12 cellular contexts compared by ENCODE assay signal in genomic region chr3:185702564-185703225, GRCh38.
DNase-seq lines count a peak whose midpoint lies in the region; ATAC-seq and TF ChIP-seq lines count a peak whose summit lies in the region.
"Had no signal": no experiment of that assay in that cellular context is flagged by ENCODE, and none has a peak within 500 bp of the region (broad histone marks: within the 10 kb centered on the region; RNA-seq: fewer than 3 reads in every experiment).

No MANE protein-coding gene starts in this region.

- 26 to 27% methylated on average over 7 of the region's 7 CpGs for WGBS in body of pancreas, 2 donors
- 50 to 56% methylated on average over 2 to 4 of the region's 7 CpGs for whole genome bisulfite sequencing in mesodermal cell (ENCODE audit: insufficient coverage in 2 of 2), 2 experiments

- no peaks in the 10 kb centered on the region for H3K9me3 Mint-ChIP-seq in stimulated activated effector memory CD8-positive, alpha-beta T cell treated with anti-CD3 and anti-CD28 coated beads, Interleukin-12 subunit alpha, Interleukin-12 subunit beta, amount 100 ng/mL, for 72 hours
- H3K9me3 Mint-ChIP-seq: activated B cell treated with CpG ODN at 0.5 μM for 24 hours; activated T-helper 1 cell treated with anti-CD3 and anti-CD28 coated beads, Interleukin-12 subunit alpha, Interleukin-12 subunit beta, Interleukin-2, Interleukin-4 antibody, amounts not matched to agents 30 ng/mL and 10 ng/mL and 1 ng/mL, durations not matched to agents 14 hours and 24 hours and 36 hours had no signal

- H3K9ac ChIP-seq in BLaER1 = peak overlapping the region; percentile 73; the same call in 1 of the 2 replicates

- intact Hi-C loops in body of pancreas (cut with DNase I) = no loop called here

- no peak overlapping the region for H3K27ac Mint-ChIP-seq in stimulated activated effector memory CD8-positive, alpha-beta T cell treated with anti-CD3 and anti-CD28 coated beads, Interleukin-12 subunit alpha, Interleukin-12 subunit beta, amount 100 ng/mL, for 72 hours
- H3K27ac Mint-ChIP-seq: activated B cell treated with CpG ODN at 0.5 μM for 24 hours; activated T-helper 1 cell treated with anti-CD3 and anti-CD28 coated beads, Interleukin-12 subunit alpha, Interleukin-12 subunit beta, Interleukin-2, Interleukin-4 antibody, amounts not matched to agents 30 ng/mL and 10 ng/mL and 1 ng/mL, durations not matched to agents 14 hours and 24 hours and 36 hours had no signal

- peak in 2 of 7 experiments; percentile 7 to 10 for TF ChIP-seq CTCF in body of pancreas (IDR thresholded peaks at IDR 0.05)

- peaks cover 52% of the 10 kb centered on the region for H3K4me1 ChIP-seq in BLaER1
- peaks cover 23% of the 10 kb centered on the region for H3K4me1 ChIP-seq in body of pancreas
- H3K4me1 ChIP-seq in mesodermal cell (ENCODE audit: control insufficient read depth, insufficient read depth, low read length, poor library complexity, severe bottlenecking) = peaks cover 20% of the 10 kb centered on the region
- H3K4me1 ChIP-seq: psoas muscle had no signal

- H3K27ac ChIP-seq in BLaER1 (peak overlapping the region; percentile 44), body of pancreas (peak overlapping the region; percentile 74 to 86 (median 85)), mesodermal cell (ENCODE audit: low read depth, low read length, severe bottlenecking) (peak overlapping the region; percentile 6)
- H3K27ac ChIP-seq: psoas muscle had no signal

- DNase-seq in HT-29 (ENCODE audit: low spot score) (peak; percentile 8), body of pancreas (peak; percentile 52 to 69 (median 62)), NCI-H774 (lab: John Stamatoyannopoulos, UW) (no peak), NCI-H226 (no peak)
- DNase-seq in stimulated activated effector memory CD8-positive, alpha-beta T cell treated with anti-CD3 and anti-CD28 coated beads, Interleukin-12 subunit alpha, Interleukin-12 subunit beta, amount 100 ng/mL, for 72 hours (ENCODE audit: low spot score in 2 of 2) = no peak
- DNase-seq: activated B cell treated with CpG ODN at 0.5 μM for 24 hours, NCI-H1436, psoas muscle had no signal

- TF ChIP-seq POLR2A in body of pancreas (IDR thresholded peaks at IDR 0.05) = peak in 2 of 3 donors; percentile 66

- no peaks in the 10 kb centered on the region for H4K20me1 ChIP-seq in BLaER1

- no peak overlapping the region for H3K4me3 Mint-ChIP-seq in stimulated activated effector memory CD8-positive, alpha-beta T cell treated with anti-CD3 and anti-CD28 coated beads, Interleukin-12 subunit alpha, Interleukin-12 subunit beta, amount 100 ng/mL, for 72 hours
- H3K4me3 Mint-ChIP-seq: activated B cell treated with CpG ODN at 0.5 μM for 24 hours; activated T-helper 1 cell treated with anti-CD3 and anti-CD28 coated beads, Interleukin-12 subunit alpha, Interleukin-12 subunit beta, Interleukin-2, Interleukin-4 antibody, amounts not matched to agents 30 ng/mL and 10 ng/mL and 1 ng/mL, durations not matched to agents 14 hours and 24 hours and 36 hours had no signal

- H3K9me3 ChIP-seq in BLaER1 (peaks cover 5% of the 10 kb centered on the region; the same call in 1 of the 2 replicates), body of pancreas (no peaks in the 10 kb centered on the region), mesodermal cell (ENCODE audit: control insufficient read depth, low read length) (no peaks in the 10 kb centered on the region)
- H3K9me3 ChIP-seq: psoas muscle had no signal

- H3K36me3 ChIP-seq in BLaER1 (no peaks in the 10 kb centered on the region), body of pancreas (replicated peaks in 1 of 2; ENCODE audit: insufficient read depth in 1 of 2, low read depth in 2 of 2) (no peaks in the 10 kb centered on the region), mesodermal cell (ENCODE audit: control insufficient read depth, insufficient read depth, low read length) (peaks cover 20% of the 10 kb centered on the region)

- H3K4me2 ChIP-seq in BLaER1 = peak overlapping the region; percentile 84

- H3K36me3 Mint-ChIP-seq in stimulated activated effector memory CD8-positive, alpha-beta T cell treated with anti-CD3 and anti-CD28 coated beads, Interleukin-12 subunit alpha, Interleukin-12 subunit beta, amount 100 ng/mL, for 72 hours = no peaks in the 10 kb centered on the region

- H3K4me3 ChIP-seq in BLaER1 = peak overlapping the region; percentile 61
- H3K4me3 ChIP-seq in body of pancreas = no peak overlapping the region
- no peak overlapping the region for H3K4me3 ChIP-seq in mesodermal cell (ENCODE audit: extremely low read depth, insufficient read depth, low read length, poor library complexity, severe bottlenecking)
- H3K4me3 ChIP-seq: psoas muscle had no signal

- peak; percentile 90 for ATAC-seq in body of pancreas
- no peak for ATAC-seq in stimulated activated effector memory CD8-positive, alpha-beta T cell treated with anti-CD3 and anti-CD28 coated beads, Interleukin-12 subunit alpha, Interleukin-12 subunit beta, amount 100 ng/mL, for 72 hours
- ATAC-seq in HG03025 (IDR thresholded peaks at IDR 0.05; ENCODE audit: low FRiP score, unreplicated experiment) = no peak
- ATAC-seq: psoas muscle had no signal

- H3K27me3 ChIP-seq in BLaER1 = no peaks in the 10 kb centered on the region
- H3K27me3 ChIP-seq in body of pancreas = no peaks in the 10 kb centered on the region

- H3K4me1 Mint-ChIP-seq in stimulated activated effector memory CD8-positive, alpha-beta T cell treated with anti-CD3 and anti-CD28 coated beads, Interleukin-12 subunit alpha, Interleukin-12 subunit beta, amount 100 ng/mL, for 72 hours = no peaks in the 10 kb centered on the region
- H3K4me1 Mint-ChIP-seq: activated B cell treated with CpG ODN at 0.5 μM for 24 hours had no signal

Comparison
In these comparisons a context has a peak if more than half of its experiments do, and no peak if none do; other contexts are left out.
1. H3K27ac ChIP-seq: peak in every context shown above with its lines; median percentile 85 in body of pancreas; 44 in BLaER1; 6 in mesodermal cell.
2. DNase-seq: peak in HT-29 (single experiment) and body of pancreas (4 of 4); none in NCI-H774 (single experiment), stimulated activated effector memory CD8-positive, alpha-beta T cell treated with anti-CD3 and anti-CD28 coated beads, Interleukin-12 subunit alpha, Interleukin-12 subunit beta, amount 100 ng/mL, for 72 hours (0 of 2) and NCI-H226 (single experiment).